8 cellular contexts compared by ENCODE assay signal in genomic region chr1:154353460-154353904, GRCh38. TPM values are rescaled to one million over a fixed set of nuclear protein-coding genes. Genes with fewer than 3 reads are reported as not detected.
DNase-seq lines count a peak whose midpoint lies in the region; ATAC-seq and TF ChIP-seq lines count a peak whose summit lies in the region.

No MANE protein-coding gene starts in this region.

- ATAC-seq in GM18502 (IDR thresholded peaks at IDR 0.05; ENCODE audit: poor library complexity, unreplicated experiment) (no peak), HG02678 (IDR thresholded peaks at IDR 0.05; ENCODE audit: unreplicated experiment) (no peak)

- no peak overlapping the region for H3K9ac ChIP-seq in HUES48 (ENCODE audit: low read depth, low read length)
- H3K9ac ChIP-seq in parathyroid adenoma: no peak overlapping the region

- TF ChIP-seq CTCF in WERI-Rb-1 (IDR thresholded peaks at IDR 0.05; ENCODE audit: low read depth, low read length) (peak; percentile 67), fibroblast of villous mesenchyme (IDR thresholded peaks at IDR 0.05; ENCODE audit: insufficient read depth, low read depth, low read length) (peak; percentile 43), parathyroid adenoma (IDR thresholded peaks at IDR 0.05) (peak; percentile 20)

- H3K4me3 ChIP-seq in HUES48 (ENCODE audit: low read depth, low read length) (peak overlapping the region; percentile 59; the same call in 1 of the 2 replicates), WERI-Rb-1 (ENCODE audit: low read depth, low read length) (no peak overlapping the region), fibroblast of villous mesenchyme (ENCODE audit: low read depth, low read length) (peak overlapping the region; percentile 51), parathyroid adenoma (ENCODE audit: low read depth, low read length) (no peak overlapping the region)

- H3K9me3 ChIP-seq in HUES48 (ENCODE audit: control insufficient read depth, insufficient read depth, low read length) (no peaks in the 10 kb centered on the region), WERI-Rb-1 (ENCODE audit: severe bottlenecking) (no peaks in the 10 kb centered on the region), parathyroid adenoma (ENCODE audit: control insufficient read depth, low read length) (no peaks in the 10 kb centered on the region)

- H3K27ac ChIP-seq in HUES48 (ENCODE audit: low read depth, low read length): no peak overlapping the region
- no peak overlapping the region for H3K27ac ChIP-seq in WERI-Rb-1
- H3K27ac ChIP-seq in parathyroid adenoma: no peak overlapping the region

- H3K36me3 ChIP-seq in HUES48 (ENCODE audit: control insufficient read depth, insufficient read depth, low read length): peaks cover 14% of the 10 kb centered on the region
- H3K36me3 ChIP-seq in WERI-Rb-1: peaks cover 12% of the 10 kb centered on the region
- no peaks in the 10 kb centered on the region for H3K36me3 ChIP-seq in parathyroid adenoma (ENCODE audit: control insufficient read depth, insufficient read depth, low read length)

- H3K79me2 ChIP-seq in parathyroid adenoma: no peaks in the 10 kb centered on the region

- peak overlapping the region; percentile 63 for H3K4me2 ChIP-seq in parathyroid adenoma (ENCODE audit: low read length)

- H3K27me3 ChIP-seq in HUES48 (ENCODE audit: control insufficient read depth, insufficient read depth, low read length): peaks cover 10% of the 10 kb centered on the region
- H3K27me3 ChIP-seq in WERI-Rb-1 (ENCODE audit: insufficient read depth, low read depth, severe bottlenecking): peaks cover 69% of the 10 kb centered on the region
- H3K27me3 ChIP-seq in parathyroid adenoma (ENCODE audit: control insufficient read depth, insufficient read depth, low read length): no peaks in the 10 kb centered on the region

- peak; percentile 14 for DNase-seq in DMS53 treated with DMSO at 0.1 percent for 48 hours (lab: John Stamatoyannopoulos, UW; ENCODE audit: unreplicated experiment)
- no peak for DNase-seq in WERI-Rb-1
- peak; percentile 74 for DNase-seq in fibroblast of villous mesenchyme (ENCODE audit: low read depth)
- no peak for DNase-seq in effector CD4-positive, alpha-beta T cell

- H2AFZ ChIP-seq in parathyroid adenoma: peak overlapping the region; percentile 88

- H3K4me1 ChIP-seq in HUES48 (ENCODE audit: control insufficient read depth, insufficient read depth, low read length): peaks cover 7% of the 10 kb centered on the region; the same call in 1 of the 2 replicates
- no peaks in the 10 kb centered on the region for H3K4me1 ChIP-seq in parathyroid adenoma

RNA-seq across cellular contexts. Expression of gene ATP8B2, which starts 28.2 kb away (rescaled TPM):
- total RNA-seq in fibroblast of villous mesenchyme: 107 and 155 TPM in 2 replicates

RNA-seq across cellular contexts. Expression of gene AQP10, which starts 32.6 kb away (rescaled TPM):
- not detected in 2 replicates for total RNA-seq in fibroblast of villous mesenchyme

RNA-seq across cellular contexts. Expression of gene IL6R, which starts 51.7 kb away (rescaled TPM):
- total RNA-seq in fibroblast of villous mesenchyme: 11.6 and 30.2 TPM in 2 replicates

Comparison
In these comparisons a context has a peak if more than half of its experiments do, and no peak if none do; other contexts are left out.
1. DNase-seq: peak in DMS53 treated with DMSO at 0.1 percent for 48 hours (single experiment) and fibroblast of villous mesenchyme (single experiment); none in WERI-Rb-1 (single experiment) and effector CD4-positive, alpha-beta T cell (single experiment).
2. H3K4me3 ChIP-seq: peak in HUES48 (single experiment) and fibroblast of villous mesenchyme (single experiment); none in WERI-Rb-1 (single experiment) and parathyroid adenoma (single experiment).
3. Peak in every context shown above with its lines, with median percentiles within 50 percentile points of each other: CTCF ChIP-seq.